In the genomic region with DNA sequence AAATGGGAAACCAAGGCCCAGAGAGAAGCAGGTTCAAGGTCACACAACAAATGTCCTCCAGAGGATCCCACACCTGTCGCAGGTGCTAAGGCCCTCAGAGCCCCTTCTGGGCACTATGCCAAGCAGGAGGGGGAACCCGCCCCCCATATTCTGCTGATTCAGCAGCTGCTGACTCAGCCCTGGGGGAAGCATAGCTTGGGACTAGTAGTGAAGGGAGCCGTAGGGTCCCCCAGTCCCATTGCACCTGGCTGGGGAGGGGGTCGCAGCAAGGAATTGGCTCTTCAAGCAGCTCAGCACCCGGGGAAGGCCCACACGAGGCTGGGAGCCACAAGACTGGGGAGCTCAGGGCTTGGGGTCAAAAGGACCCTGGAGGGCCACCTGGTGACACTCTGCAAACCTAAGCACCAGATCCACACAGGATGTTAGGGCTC, we compare ENCODE assay signal across 13 cellular contexts. TPM values are rescaled to one million over a fixed set of nuclear protein-coding genes. Genes with fewer than 3 reads are reported as not detected.
A peak's percentile ranks its signal among the peaks of the same experiment; 100 is the strongest.
DNase-seq lines count a peak whose midpoint lies in the region; ATAC-seq, FAIRE-seq and TF ChIP-seq lines count a peak whose summit lies in the region.
"Had no signal": no experiment of that assay in that cellular context is flagged by ENCODE, and none has a peak within 500 bp of the region (broad histone marks: within the 10 kb centered on the region; RNA-seq: fewer than 3 reads in every experiment).

No MANE protein-coding gene starts in this region.

- in situ Hi-C loops in K562 (cut with MboI): no loop called here

- POLR2A ChIA-PET in K562 (lab: Yijun Ruan, JAX): interaction anchor here (0.9 to 1.4 kb wide), 5 partner anchors 15 to 41 kb away, joined by 3 to 4 read pairs (median 3); a partner anchor contains a TSS

- H3K36me3 ChIP-seq in KOPT-K1 (ENCODE audit: insufficient read depth, low read length): 0 out of 2 replicates have a peak, but pooled peaks cover 7% of the 10 kb centered on the region
- H3K36me3 ChIP-seq in K562 (ENCODE audit: control insufficient read depth, insufficient read depth, low read length): no peaks in the 10 kb centered on the region
- H3K36me3 ChIP-seq in rectal smooth muscle tissue (ENCODE audit: control insufficient read depth, insufficient read depth, low read length): no peaks in the 10 kb centered on the region

- no peaks in the 10 kb centered on the region for H3K79me2 ChIP-seq in K562 (ENCODE audit: control insufficient read depth, insufficient read depth, low read length)

- H3K9ac ChIP-seq in K562 (ENCODE audit: insufficient read depth in 1 of 2, low read depth in 2 of 2, low read length in 2 of 2) (no peak overlapping the region), rectal smooth muscle tissue (ENCODE audit: low read length) (no peak overlapping the region)

- no TSS peak for BruUV-seq in K562 (replicated peaks; lab: Mats Ljungman, UMichigan)

- H3K27me3 ChIP-seq in K562 (ENCODE audit: control insufficient read depth in 2 of 2, insufficient read depth in 2 of 2, low read length in 2 of 2) (no peaks in the 10 kb centered on the region), rectal smooth muscle tissue (ENCODE audit: control insufficient read depth, insufficient read depth, low read length) (peaks cover 5% of the 10 kb centered on the region)

- no peak for TF ChIP-seq RAD21 in K562 (CRISPR knock-in tag; conservative IDR thresholded peaks at IDR 0.05 in 1 of 2, IDR thresholded peaks at IDR 0.05 in 1 of 2)

- no peaks in the 10 kb centered on the region for H3K36me3 Mint-ChIP-seq in T-helper 2 cell treated with Interferon-gamma antibody and Interleukin-4, amounts not matched to agents 5 μg/mL and 100 μg/mL, for 36 hours (ENCODE audit: low read depth)

- H3K4me1 Mint-ChIP-seq in T-helper 2 cell treated with Interferon-gamma antibody and Interleukin-4, amounts not matched to agents 5 μg/mL and 100 μg/mL, for 36 hours (ENCODE audit: low read depth): peaks cover 15% of the 10 kb centered on the region

- H3K9me3 Mint-ChIP-seq in T-helper 2 cell treated with Interferon-gamma antibody and Interleukin-4, amounts not matched to agents 5 μg/mL and 100 μg/mL, for 36 hours: no peaks in the 10 kb centered on the region

- H3K27ac Mint-ChIP-seq in T-helper 2 cell treated with Interferon-gamma antibody and Interleukin-4, amounts not matched to agents 5 μg/mL and 100 μg/mL, for 36 hours: no peak overlapping the region

- no peak for ATAC-seq in K562
- ATAC-seq in HG03469 (IDR thresholded peaks at IDR 0.05; ENCODE audit: unreplicated experiment): no peak
- no peak for ATAC-seq in GM21717 (IDR thresholded peaks at IDR 0.05; ENCODE audit: unreplicated experiment)

- no peak overlapping the region for H3K4me3 ChIP-seq in K562
- H3K4me3 ChIP-seq in rectal smooth muscle tissue (ENCODE audit: low read length): peak overlapping the region; percentile 20

- H3K4me3 Mint-ChIP-seq in T-helper 2 cell treated with Interferon-gamma antibody and Interleukin-4, amounts not matched to agents 5 μg/mL and 100 μg/mL, for 36 hours: peak overlapping the region; percentile 52

- intact Hi-C loops in K562 (cut with micrococcal nuclease): no loop called here

- H2AFZ ChIP-seq in K562 (ENCODE audit: low read depth, low read length): no peak overlapping the region

- CTCF ChIA-PET in K562 (lab: Yijun Ruan, JAX; ENCODE audit: low intra/inter-chr PET ratio): no interaction called here

- H3K27me3 Mint-ChIP-seq in T-helper 2 cell treated with Interferon-gamma antibody and Interleukin-4, amounts not matched to agents 5 μg/mL and 100 μg/mL, for 36 hours (ENCODE audit: low read depth): no peaks in the 10 kb centered on the region

- 7% methylated on average over 6 of the region's 6 CpGs for WGBS in K562 (ENCODE audit: insufficient coverage, low coverage, missing lambda C conversion rate)

- peaks cover 10% of the 10 kb centered on the region for H4K20me1 ChIP-seq in K562 (replicated peaks; ENCODE audit: control insufficient read depth, insufficient read depth, low read length)

- H3K9me3 ChIP-seq in KOPT-K1 (ENCODE audit: insufficient read depth, low read length, poor library complexity, severe bottlenecking): no peaks in the 10 kb centered on the region
- H3K9me3 ChIP-seq in K562 (replicated peaks; ENCODE audit: control insufficient read depth, insufficient read depth, low read depth, low read length): no peaks in the 10 kb centered on the region

- H3K4me1 ChIP-seq in K562 (replicated peaks in 1 of 2; ENCODE audit: control insufficient read depth in 2 of 2, insufficient read depth in 2 of 2, low read length in 2 of 2): peaks cover 8 to 29% of the 10 kb centered on the region in 2 experiments
- no peaks in the 10 kb centered on the region for H3K4me1 ChIP-seq in rectal smooth muscle tissue (ENCODE audit: control insufficient read depth, insufficient read depth, low read length)

- no peak for TF ChIP-seq EP300 in K562 (IDR thresholded peaks at IDR 0.05; ENCODE audit: low read length)

- no peak for DNase-seq in T-helper 2 cell treated with Interferon-gamma antibody and Interleukin-4, amounts not matched to agents 5 μg/mL and 100 μg/mL, for 36 hours (ENCODE audit: low spot score)
- DNase-seq in T-helper 2 cell (no peak), K562 (ENCODE audit: extremely low read depth in 1 of 4, low spot score in 3 of 4) (no peak), NCI-H1694 treated with DMSO at 0.1 percent for 48 hours (lab: John Stamatoyannopoulos, UW) (no peak)
- DNase-seq: HCEC 1CT, kidney glomerular epithelial cell had no signal

- H3K9me1 ChIP-seq in K562 (ENCODE audit: control insufficient read depth, insufficient read depth, low read length): no peaks in the 10 kb centered on the region

- TF ChIP-seq CTCF in K562 (IDR thresholded peaks at IDR 0.05 in 2 of 3, conservative IDR thresholded peaks at IDR 0.05 in 1 of 3; ENCODE audit: insufficient read depth in 2 of 3, low read depth in 1 of 3, low read length in 3 of 3): no peak

- no peak overlapping the region for H3K4me2 ChIP-seq in K562 (ENCODE audit: insufficient read depth, low read length)

- TF ChIP-seq POLR2A in K562 (conservative IDR thresholded peaks at IDR 0.05): no peak

- H3K27ac ChIP-seq in KOPT-K1 (ENCODE audit: low read depth, low read length, poor library complexity, severe bottlenecking) (peak overlapping the region; percentile 75), K562 (ENCODE audit: extremely low read depth, low read depth, low read length) (no peak overlapping the region), rectal smooth muscle tissue (ENCODE audit: low read depth, low read length) (no peak overlapping the region)

- no peak for FAIRE-seq in K562 (lab: Jason Lieb, UNC)

RNA-seq across cellular contexts. Expression of a gene that starts 1.0 kb away (rescaled TPM):
- 0.30 TPM in 1 of 2 replicates, not detected in the other for total RNA-seq in K562 (2011; cell fraction: chromatin; rRNA removed; ENCODE audit: low replicate concordance)
- total RNA-seq in K562 (2011; cell fraction: nucleolus; rRNA removed): 0.17 TPM in 1 of 2 replicates, not detected in the other
- total RNA-seq in K562 (2011; cell fraction: nucleoplasm; rRNA removed): not detected in 2 replicates
- total RNA-seq in K562 (2014; rRNA removed): 0.08 and 0.14 TPM in 2 replicates
- not detected in 2 replicates for total RNA-seq in K562 (2014; rRNA removed; fragmentation: Illumina TruSeq; extraction: Trizol)
- total RNA-seq in K562 (2015; rRNA removed; fragmentation: Illumina TruSeq; extraction: Trizol): not detected in 2 replicates
- 0.16 TPM in 1 of 2 replicates, not detected in the other for total RNA-seq in K562 (2021)
- 0.06 TPM in 1 of 2 replicates, not detected in the other for polyA plus RNA-seq in K562 (2011; rRNA removed)
- polyA plus RNA-seq in K562 (2011; cell fraction: cytosol; rRNA removed): 0.03 TPM in 1 of 2 replicates, not detected in the other
- polyA plus RNA-seq in K562 (2011; cell fraction: nucleus; rRNA removed): 0.07 and 0.18 TPM in 2 replicates
- 0.04 TPM in 1 of 2 replicates, not detected in the other for polyA plus RNA-seq in K562 (2012)
- polyA plus RNA-seq in K562 (2014; fragmentation: Illumina TruSeq; extraction: Trizol): not detected in 2 replicates
- not detected for polyA plus RNA-seq in K562 (2014; fragmentation: Nextera tagmentation; extraction: Ambion mirVana)
- polyA plus RNA-seq in K562 (2014; rRNA removed): not detected in 2 replicates
- polyA minus RNA-seq in K562 (2011; rRNA and poly(A)+ RNA removed): not detected in 2 replicates
- not detected in 2 replicates for polyA minus RNA-seq in K562 (2011; cell fraction: cytosol; rRNA and poly(A)+ RNA removed)
- polyA minus RNA-seq in K562 (2011; cell fraction: nucleus; rRNA and poly(A)+ RNA removed): not detected in 2 replicates
- total RNA-seq: chondrocyte, M059J had no signal
- polyA plus RNA-seq: AG04450 had no signal

RNA-seq across cellular contexts. Expression of a gene that starts 15.0 kb away (rescaled TPM):
- not detected in 2 replicates for total RNA-seq in K562 (2011; cell fraction: chromatin; rRNA removed; ENCODE audit: low replicate concordance)
- total RNA-seq in K562 (2011; cell fraction: nucleolus; rRNA removed): not detected in 2 replicates
- total RNA-seq in K562 (2011; cell fraction: nucleoplasm; rRNA removed): not detected in 2 replicates
- total RNA-seq in K562 (2014; rRNA removed): not detected in 2 replicates
- total RNA-seq in K562 (2014; rRNA removed; fragmentation: Illumina TruSeq; extraction: Trizol): not detected in 2 replicates
- not detected in 2 replicates for total RNA-seq in K562 (2015; rRNA removed; fragmentation: Illumina TruSeq; extraction: Trizol)
- total RNA-seq in K562 (2021): not detected in 2 replicates
- not detected in 2 replicates for polyA plus RNA-seq in K562 (2011; rRNA removed)
- not detected in 2 replicates for polyA plus RNA-seq in K562 (2011; cell fraction: cytosol; rRNA removed)
- polyA plus RNA-seq in K562 (2011; cell fraction: nucleus; rRNA removed): not detected in 2 replicates
- 0.14 and 0.17 TPM in 2 replicates for polyA plus RNA-seq in K562 (2012)
- not detected in 2 replicates for polyA plus RNA-seq in K562 (2014; fragmentation: Illumina TruSeq; extraction: Trizol)
- polyA plus RNA-seq in K562 (2014; fragmentation: Nextera tagmentation; extraction: Ambion mirVana): not detected
- not detected in 2 replicates for polyA plus RNA-seq in K562 (2014; rRNA removed)
- not detected in 2 replicates for polyA minus RNA-seq in K562 (2011; rRNA and poly(A)+ RNA removed)
- polyA minus RNA-seq in K562 (2011; cell fraction: cytosol; rRNA and poly(A)+ RNA removed): not detected in 2 replicates
- not detected in 2 replicates for polyA minus RNA-seq in K562 (2011; cell fraction: nucleus; rRNA and poly(A)+ RNA removed)
- total RNA-seq: chondrocyte, M059J had no signal
- polyA plus RNA-seq: AG04450 had no signal

RNA-seq across cellular contexts. Expression of a gene that starts 50.7 kb away (rescaled TPM):
- total RNA-seq in K562 (2011; cell fraction: chromatin; rRNA removed; ENCODE audit: low replicate concordance): 60.9 and 181 TPM in 2 replicates
- total RNA-seq in K562 (2011; cell fraction: nucleolus; rRNA removed): 87.0 and 87.2 TPM in 2 replicates
- total RNA-seq in K562 (2011; cell fraction: nucleoplasm; rRNA removed): 56.8 and 61.4 TPM in 2 replicates
- 100 and 135 TPM in 2 replicates for total RNA-seq in K562 (2014; rRNA removed)
- total RNA-seq in K562 (2014; rRNA removed; fragmentation: Illumina TruSeq; extraction: Trizol): 23.9 and 25.8 TPM in 2 replicates
- total RNA-seq in K562 (2015; rRNA removed; fragmentation: Illumina TruSeq; extraction: Trizol): 48.5 and 51.4 TPM in 2 replicates
- 128 and 132 TPM in 2 replicates for total RNA-seq in K562 (2021)
- 56.6 and 80.5 TPM in 2 replicates for polyA plus RNA-seq in K562 (2011; rRNA removed)
- polyA plus RNA-seq in K562 (2011; cell fraction: cytosol; rRNA removed): 71.0 and 78.8 TPM in 2 replicates
- polyA plus RNA-seq in K562 (2011; cell fraction: nucleus; rRNA removed): 76.8 and 95.6 TPM in 2 replicates
- polyA plus RNA-seq in K562 (2012): 48.8 and 67.9 TPM in 2 replicates
- polyA plus RNA-seq in K562 (2014; fragmentation: Illumina TruSeq; extraction: Trizol): 44.4 and 77.7 TPM in 2 replicates
- polyA plus RNA-seq in K562 (2014; fragmentation: Nextera tagmentation; extraction: Ambion mirVana): 1 to 10 TPM; 1.4 to 3.1 TPM
- 74.4 and 107 TPM in 2 replicates for polyA plus RNA-seq in K562 (2014; rRNA removed)
- 47.0 and 50.2 TPM in 2 replicates for polyA minus RNA-seq in K562 (2011; rRNA and poly(A)+ RNA removed)
- 52.1 and 64.3 TPM in 2 replicates for polyA minus RNA-seq in K562 (2011; cell fraction: cytosol; rRNA and poly(A)+ RNA removed)
- 31.1 and 49.1 TPM in 2 replicates for polyA minus RNA-seq in K562 (2011; cell fraction: nucleus; rRNA and poly(A)+ RNA removed)

RNA-seq across cellular contexts. Expression of a gene that starts 51.0 kb away (rescaled TPM):
- 9.9 and 32.6 TPM in 2 replicates for total RNA-seq in K562 (2011; cell fraction: chromatin; rRNA removed; ENCODE audit: low replicate concordance)
- 18.9 and 25.0 TPM in 2 replicates for total RNA-seq in K562 (2011; cell fraction: nucleolus; rRNA removed)
- 17.7 and 18.0 TPM in 2 replicates for total RNA-seq in K562 (2011; cell fraction: nucleoplasm; rRNA removed)
- total RNA-seq in K562 (2014; rRNA removed) (40.4 and 52.0 TPM in 2 replicates), K562 (2014; rRNA removed; fragmentation: Illumina TruSeq; extraction: Trizol) (12.7 and 15.6 TPM in 2 replicates), K562 (2015; rRNA removed; fragmentation: Illumina TruSeq; extraction: Trizol) (34.3 and 36.7 TPM in 2 replicates), K562 (2021) (34.9 and 38.9 TPM in 2 replicates)
- polyA plus RNA-seq in K562 (2011; rRNA removed) (17.6 and 17.9 TPM in 2 replicates), K562 (2014; fragmentation: Illumina TruSeq; extraction: Trizol) (18.0 and 27.7 TPM in 2 replicates), K562 (2014; fragmentation: Nextera tagmentation; extraction: Ambion mirVana) (1 to 10 TPM; 2.8 to 3.5 TPM), K562 (2014; rRNA removed) (26.4 and 35.0 TPM in 2 replicates)
- polyA plus RNA-seq in K562 (2011; cell fraction: cytosol; rRNA removed): 23.1 and 48.6 TPM in 2 replicates
- 10.9 and 15.7 TPM in 2 replicates for polyA plus RNA-seq in K562 (2011; cell fraction: nucleus; rRNA removed)
- 23.0 and 27.5 TPM in 2 replicates for polyA plus RNA-seq in K562 (2012)
- 10.0 and 13.0 TPM in 2 replicates for polyA minus RNA-seq in K562 (2011; rRNA and poly(A)+ RNA removed)
- 12.1 and 15.7 TPM in 2 replicates for polyA minus RNA-seq in K562 (2011; cell fraction: cytosol; rRNA and poly(A)+ RNA removed)
- polyA minus RNA-seq in K562 (2011; cell fraction: nucleus; rRNA and poly(A)+ RNA removed): 11.0 and 11.4 TPM in 2 replicates
